Comparison of ENCODE assay signal across 8 cellular contexts in the genomic region with DNA sequence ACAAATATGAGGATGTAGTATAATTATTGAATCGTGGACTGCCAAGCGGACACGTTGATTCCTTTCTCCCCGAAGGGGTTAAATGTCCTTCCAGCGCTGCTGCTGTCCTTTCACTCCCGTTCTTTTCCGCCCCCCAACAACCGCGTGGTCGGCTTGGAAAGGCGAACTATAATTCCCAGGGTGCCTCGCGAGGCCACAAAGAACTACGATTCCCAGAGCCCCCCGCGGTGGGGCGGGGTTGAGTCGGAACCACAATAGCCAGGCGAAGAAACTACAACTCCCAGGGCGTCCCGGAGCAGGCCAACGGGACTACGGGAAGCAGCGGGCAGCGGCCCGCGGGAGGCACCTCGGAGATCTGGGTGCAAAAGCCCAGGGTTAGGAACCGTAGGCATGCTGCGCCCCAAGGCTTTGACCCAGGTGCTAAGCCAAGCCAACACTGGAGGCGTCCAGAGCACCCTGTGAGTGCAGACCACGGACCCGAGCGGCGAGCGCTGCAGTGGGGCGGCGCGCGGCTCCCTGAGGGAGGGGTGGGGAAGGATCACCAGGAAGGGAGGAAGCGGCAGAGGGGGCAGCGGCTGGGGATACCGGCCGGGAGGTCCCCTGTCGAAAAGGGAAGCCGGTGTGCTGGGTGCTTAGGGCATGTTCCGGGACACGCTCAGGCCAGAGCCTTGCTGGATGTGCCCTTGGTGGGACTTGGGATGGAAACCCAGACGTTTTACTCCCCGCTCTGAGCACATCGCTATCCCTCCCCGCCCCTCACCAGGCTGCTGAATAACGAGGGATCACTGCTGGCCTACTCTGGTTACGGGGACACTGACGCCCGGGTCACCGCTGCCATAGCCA. TPM values are rescaled to one million over a fixed set of nuclear protein-coding genes. Genes with fewer than 3 reads are reported as not detected.
DNase-seq lines count a peak whose midpoint lies in the region; ATAC-seq and TF ChIP-seq lines count a peak whose summit lies in the region.

A gene (plus strand): TSS at position 283 of the 843 bp plus-strand sequence. CDS start 108 bp downstream, at position 391.

- ATAC-seq in gastroesophageal sphincter = peak; percentile 94

- CTCF ChIA-PET in activated naive CD4-positive, alpha-beta T cell treated with anti-CD3 and anti-CD28 coated beads for 36 hours (lab: Charles Lee) = interaction anchor here (0.7 kb wide), 1 partner anchor 117 kb away, joined by 3 read pairs; no protein-coding TSS in a partner anchor

- peak within 1 kb of the TSS; percentile 92 for H3K4me3 Mint-ChIP-seq in activated naive CD4-positive, alpha-beta T cell treated with anti-CD3 and anti-CD28 coated beads for 36 hours

- no peak for TF ChIP-seq EP300 in gastroesophageal sphincter (IDR thresholded peaks at IDR 0.05)

- peak; percentile 52 to 56 for TF ChIP-seq POLR2A in gastroesophageal sphincter (IDR thresholded peaks at IDR 0.05)

- H3K9me3 ChIP-seq in gastroesophageal sphincter = no peaks in the 10 kb centered on the region

- H3K36me3 ChIP-seq in gastroesophageal sphincter = peaks cover 0 to 39% of the 10 kb centered on the region in 2 donors

- 0% methylated on average over 3 to 6 of the region's 57 CpGs for WGBS in gastroesophageal sphincter (ENCODE audit: low coverage in 1 of 2), 2 donors

- intact Hi-C loops in activated naive CD4-positive, alpha-beta T cell treated with anti-CD3 and anti-CD28 coated beads for 36 hours (cut with micrococcal nuclease) = loop anchor here (1.0 to 10.0 kb wide), 14 partner anchors 12 to 746 kb away; a partner anchor contains a TSS

- peak within 1 kb of the TSS; percentile 83 for H3K4me3 ChIP-seq in HFF-Myc (replicated peaks; ENCODE audit: low read depth, low read length)
- H3K4me3 ChIP-seq in gastroesophageal sphincter = peak within 1 kb of the TSS; percentile 49 to 80

- H3K27ac ChIP-seq in gastroesophageal sphincter = peak within 1 kb of the TSS; percentile 54 to 96 (median 94)

- peak within 1 kb of the TSS; percentile 93 for H3K27ac Mint-ChIP-seq in activated naive CD4-positive, alpha-beta T cell treated with anti-CD3 and anti-CD28 coated beads for 36 hours

- peaks cover 0 to 29% (median 8%) of the 10 kb centered on the region in 3 donors for H3K4me1 ChIP-seq in gastroesophageal sphincter

- no peaks in the 10 kb centered on the region for H3K9me3 Mint-ChIP-seq in activated naive CD4-positive, alpha-beta T cell treated with anti-CD3 and anti-CD28 coated beads for 36 hours

- TF ChIP-seq CTCF in HFF-Myc (IDR thresholded peaks at IDR 0.05; ENCODE audit: low read depth, low read length, missing control alignments) = no peak
- TF ChIP-seq CTCF in gastroesophageal sphincter (IDR thresholded peaks at IDR 0.05) = peak in 2 of 4 experiments; percentile 5 to 18

- H3K27me3 ChIP-seq in gastroesophageal sphincter = no peaks in the 10 kb centered on the region

- H3K4me1 Mint-ChIP-seq in activated naive CD4-positive, alpha-beta T cell treated with anti-CD3 and anti-CD28 coated beads for 36 hours (ENCODE audit: low read depth) = peaks cover 24% of the 10 kb centered on the region

- DNase-seq in GF-D8 (lab: John Stamatoyannopoulos, UW) (peak; percentile 95), HFF-Myc (ENCODE audit: extremely low read depth, low read depth) (peak; percentile 92), NAMALWA (ENCODE audit: low spot score) (peak; percentile 99), SK-N-DZ (ENCODE audit: low spot score) (peak; percentile 99), non-pigmented ciliary epithelial cell (ENCODE audit: low read depth) (peak; percentile 82), superior temporal gyrus (ENCODE audit: extremely low spot score) (peak; percentile 100)
- peak; percentile 98 for DNase-seq in activated naive CD4-positive, alpha-beta T cell treated with anti-CD3 and anti-CD28 coated beads for 36 hours

- peaks cover 8% of the 10 kb centered on the region for H3K36me3 Mint-ChIP-seq in activated naive CD4-positive, alpha-beta T cell treated with anti-CD3 and anti-CD28 coated beads for 36 hours (ENCODE audit: low read depth)

- no peaks in the 10 kb centered on the region for H3K27me3 Mint-ChIP-seq in activated naive CD4-positive, alpha-beta T cell treated with anti-CD3 and anti-CD28 coated beads for 36 hours (ENCODE audit: low read depth)

RNA-seq across cellular contexts. Expression of the gene that starts here (rescaled TPM):
- 43.7 and 52.4 TPM in 2 replicates for polyA plus RNA-seq in SK-N-DZ (2014; cell fraction: cytosol; rRNA removed)
- 21.0 and 33.7 TPM in 2 replicates for polyA plus RNA-seq in SK-N-DZ (2014; cell fraction: nucleus; rRNA removed)
- 10 to 100 TPM; 54.9 to 55.9 TPM for total RNA-seq in activated naive CD4-positive, alpha-beta T cell treated with anti-CD3 and anti-CD28 coated beads for 36 hours
- 10 to 100 TPM; 66.8 to 79.3 (median 73.1) TPM for total RNA-seq in gastroesophageal sphincter

Comparison
In these comparisons a context has a peak if more than half of its experiments do, and no peak if none do; other contexts are left out.
1. Peak in every context shown above with its lines: DNase-seq, ATAC-seq, H3K4me3 ChIP-seq and H3K27ac ChIP-seq.